ENCODE assay signal across 1 cellular context in genomic region chr16:84610385-84610784, GRCh38.
TF ChIP-seq lines count a peak whose summit lies in the region.

No MANE protein-coding gene starts in this region.

TF ChIP-seq in HCT116, 20 proteins besides CTCF, POLR2A, EP300 and RAD21 (continued from another document):
- no peak for TF ChIP-seq REST (IDR thresholded peaks at IDR 0.05; ENCODE audit: low read depth)
- no peak for TF ChIP-seq SP1 (IDR thresholded peaks at IDR 0.05; ENCODE audit: low read depth)
- TF ChIP-seq, protein P1, sequence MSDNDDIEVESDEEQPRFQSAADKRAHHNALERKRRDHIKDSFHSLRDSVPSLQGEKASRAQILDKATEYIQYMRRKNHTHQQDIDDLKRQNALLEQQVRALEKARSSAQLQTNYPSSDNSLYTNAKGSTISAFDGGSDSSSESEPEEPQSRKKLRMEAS (IDR thresholded peaks at IDR 0.05): no peak
- TF ChIP-seq, protein P2, sequence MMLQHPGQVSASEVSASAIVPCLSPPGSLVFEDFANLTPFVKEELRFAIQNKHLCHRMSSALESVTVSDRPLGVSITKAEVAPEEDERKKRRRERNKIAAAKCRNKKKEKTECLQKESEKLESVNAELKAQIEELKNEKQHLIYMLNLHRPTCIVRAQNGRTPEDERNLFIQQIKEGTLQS (IDR thresholded peaks at IDR 0.05): no peak
- no peak for TF ChIP-seq ZNF274 (IDR thresholded peaks at IDR 0.05; ENCODE audit: low read depth, low read length)
- no peak for TF ChIP-seq SRF (IDR thresholded peaks at IDR 0.05; ENCODE audit: low read depth)
- no peak for TF ChIP-seq FOSL1 (IDR thresholded peaks at IDR 0.05; ENCODE audit: low read depth)
- TF ChIP-seq CBX3 (IDR thresholded peaks at IDR 0.05; ENCODE audit: low read depth): no peak
- no peak for TF ChIP-seq EZH2phosphoT487 (IDR thresholded peaks at IDR 0.05; ENCODE audit: borderline replicate concordance)
- no peak for TF ChIP-seq JUND (IDR thresholded peaks at IDR 0.05)
- TF ChIP-seq TCF7L2 (IDR thresholded peaks at IDR 0.05; ENCODE audit: borderline replicate concordance, extremely low read depth, insufficient read depth, insufficient read length): no peak
- TF ChIP-seq POLR2AphosphoS5 (IDR thresholded peaks at IDR 0.05; ENCODE audit: low read depth, low read length): no peak
- TF ChIP-seq ZFX (IDR thresholded peaks at IDR 0.05): no peak
- no peak for TF ChIP-seq CEBPB (IDR thresholded peaks at IDR 0.05; ENCODE audit: low read depth)
- TF ChIP-seq EZH2 (IDR thresholded peaks at IDR 0.05): no peak
- no peak for TF ChIP-seq SIN3A (IDR thresholded peaks at IDR 0.05; ENCODE audit: low read depth)
TF ChIP-seq in HCT116: peak in this region for 0.
